26 cellular contexts compared by ENCODE assay signal in genomic region chr6:81630719-81631118, GRCh38.
"Had no signal": no experiment of that assay in that cellular context is flagged by ENCODE, and none has a peak within 500 bp of the region (broad histone marks: within the 10 kb centered on the region; RNA-seq: fewer than 3 reads in every experiment).

No MANE protein-coding gene starts in this region.

- ATAC-seq: stimulated activated effector memory CD8-positive, alpha-beta T cell treated with anti-CD3 and anti-CD28 coated beads, Interleukin-12 subunit alpha, Interleukin-12 subunit beta, amount 100 ng/mL, for 72 hours; stimulated activated memory B cell treated with anti-CD40 and anti-IgM and Interleukin-4, amounts not matched to agents 10 μg/mL and 1 μg/mL and 100 μg/mL, for 72 hours; stimulated activated naive B cell treated with anti-CD40 and anti-IgM and Interleukin-4, amounts not matched to agents 10 μg/mL and 1 μg/mL and 100 μg/mL, for 72 hours; stimulated activated naive CD8-positive, alpha-beta T cell treated with anti-CD3 and anti-CD28 coated beads, Interleukin-15, amount 100 ng/mL, for 72 hours; stimulated activated naive CD8-positive, alpha-beta T cell treated with anti-CD3 and anti-CD28 coated beads, Interleukin-15, Interleukin-2, amounts not matched to agents 100 U/mL and 50 U/mL, for 24 hours; upper lobe of right lung had no signal

- H3K36me3 ChIP-seq: stomach, suprapubic skin, thoracic aorta, thyroid gland, tibial artery, tibial nerve, transverse colon, upper lobe of left lung, upper lobe of right lung, uterus, vagina had no signal

- H3K9me3 ChIP-seq: testis, thyroid gland, uterus, vagina had no signal

- H3K27ac ChIP-seq: stomach, suprapubic skin, testis, thoracic aorta, thyroid gland, tibial artery, tibial nerve, transverse colon, upper lobe of left lung, upper lobe of right lung, uterus, vagina had no signal

- H3K4me3 ChIP-seq: stomach, suprapubic skin, testis, thoracic aorta, thyroid gland, tibial artery, tibial nerve, transverse colon, upper lobe of left lung, upper lobe of right lung, uterus, vagina had no signal

- DNase-seq: stimulated activated CD4-positive, alpha-beta T cell treated with anti-CD3 and anti-CD28 coated beads, Interleukin-2, amount 100 ng/mL, for 48 hours; stimulated activated CD4-positive, alpha-beta T cell treated with anti-CD3 and anti-CD28 coated beads, Interleukin-4, amount 100 ng/mL, for 1 hour; stimulated activated CD4-positive, alpha-beta T cell treated with anti-CD3 and anti-CD28 coated beads, Interleukin-4, amount 100 ng/mL, for 24 hours; stimulated activated CD4-positive, alpha-beta T cell treated with anti-CD3 and anti-CD28 coated beads, Interleukin-4, amount 100 ng/mL, for 4 hours; stimulated activated CD8-positive, alpha-beta memory T cell treated with anti-CD3 and anti-CD28 coated beads, Interleukin-4, amount 100 ng/mL, for 48 hours; stimulated activated naive B cell treated with anti-CD40 and anti-IgM and Interleukin-4, amounts not matched to agents 10 μg/mL and 1 μg/mL and 100 μg/mL, for 72 hours; stimulated activated naive CD4-positive, alpha-beta T cell; stimulated activated naive CD4-positive, alpha-beta T cell treated with Interleukin-2 at 50 U/mL for 16 hours; stimulated activated naive CD8-positive, alpha-beta T cell treated with anti-CD3 and anti-CD28 coated beads, Interleukin-15, amount 100 ng/mL, for 72 hours; stimulated activated naive CD8-positive, alpha-beta T cell treated with anti-CD3 and anti-CD28 coated beads, Interleukin-15, Interleukin-2, amounts not matched to agents 100 U/mL and 50 U/mL, for 24 hours; stomach; substantia nigra; testis; thyroid gland; tibial artery; transverse colon; trophoblast cell; upper lobe of left lung; upper lobe of right lung; uterus had no signal

- H3K27me3 ChIP-seq: stomach, suprapubic skin, thyroid gland, tibial artery, tibial nerve, transverse colon, upper lobe of left lung, upper lobe of right lung, uterus, vagina had no signal

- H3K4me1 ChIP-seq: stomach, suprapubic skin, testis, thyroid gland, tibial artery, tibial nerve, transverse colon, upper lobe of left lung, upper lobe of right lung, uterus, vagina had no signal
